In the genomic region with DNA sequence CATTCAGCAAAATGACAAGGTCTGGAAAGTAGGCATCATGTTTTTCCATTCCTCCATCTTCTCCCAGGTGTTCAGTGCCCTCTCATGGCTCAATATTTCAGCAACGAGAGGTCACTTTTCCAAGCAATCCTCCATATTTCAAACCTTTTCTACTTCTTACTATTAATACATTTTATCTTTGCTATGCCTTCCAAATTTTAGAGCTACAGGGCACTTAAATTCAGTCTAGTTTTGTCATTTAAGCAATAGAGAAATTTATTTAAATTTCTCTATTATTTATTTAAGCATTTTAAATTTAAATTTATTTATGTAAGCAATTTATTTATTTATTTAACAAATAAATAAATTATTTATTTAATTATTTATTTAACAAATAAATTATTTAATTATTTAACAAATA, we compare ENCODE assay signal across 24 cellular contexts.
DNase-seq lines count a peak whose midpoint lies in the region; ATAC-seq and TF ChIP-seq lines count a peak whose summit lies in the region.
"Had no signal": no experiment of that assay in that cellular context is flagged by ENCODE, and none has a peak within 500 bp of the region (broad histone marks: within the 10 kb centered on the region; RNA-seq: fewer than 3 reads in every experiment).

No MANE protein-coding gene starts in this region.

- no peak for TF ChIP-seq POLR2A in NB4 (IDR thresholded peaks at IDR 0.05; ENCODE audit: extremely low read depth, insufficient read length)

- H3K36me3 ChIP-seq in psoas muscle (ENCODE audit: insufficient read depth in 1 of 2, low read depth in 1 of 2) = no peaks in the 10 kb centered on the region
- H3K36me3 ChIP-seq: BLaER1 treated with 17β-estradiol and CSF1 and Interleukin-3, amounts not matched to agents 10 nM and 100 nM; SJCRH30 had no signal

- no peak overlapping the region for H3K27ac ChIP-seq in psoas muscle
- H3K27ac ChIP-seq: BLaER1 treated with 17β-estradiol and CSF1 and Interleukin-3, amounts not matched to agents 10 nM and 100 nM; KMS-11; SJCRH30 had no signal

- H3K9me3 ChIP-seq in psoas muscle = no peaks in the 10 kb centered on the region
- H3K9me3 ChIP-seq: BLaER1 treated with 17β-estradiol and CSF1 and Interleukin-3, amounts not matched to agents 10 nM and 100 nM; SJCRH30 had no signal

- no peak for DNase-seq in activated T-cell treated with anti-CD3 and anti-CD28 coated beads, Interleukin-2, amount 50 U/mL, for 72 hours
- DNase-seq in activated T-cell treated with anti-CD3 and anti-CD28 coated beads, Interleukin-2, amount 50 U/mL, for 1 hour = no peak
- DNase-seq in NB4 (ENCODE audit: low read depth) (peak; percentile 2), glutamatergic neuron (no peak), Right ventricle myocardium superior (no peak), psoas muscle (no peak), MV-4-11 (lab: John Stamatoyannopoulos, UW) (no peak)
- DNase-seq: AML-193; CD4-positive, alpha-beta T cell; MM.1S; NCI-H1105 treated with DMSO at 0.1 percent for 48 hours; NCI-H146; NCI-H1930; NCI-H2171; NCI-H345; NCI-H510A treated with DMSO at 0.1 percent for 48 hours; NCI-H748 treated with DMSO at 0.1 percent for 48 hours; NK-92 treated with Interleukin-12 subunit alpha and Interleukin-12 subunit beta, amount 100 ng/mL, for 24 hours; PC-3; T-helper 2 cell had no signal

- H3K4me3 ChIP-seq in NB4 (ENCODE audit: low read depth, low read length) = no peak overlapping the region
- H3K4me3 ChIP-seq in psoas muscle = no peak overlapping the region
- H3K4me3 ChIP-seq: BLaER1 treated with 17β-estradiol and CSF1 and Interleukin-3, amounts not matched to agents 10 nM and 100 nM; SJCRH30 had no signal

- 84 to 94% (median 87%) methylated on average over 1 of the region's 1 CpG for WGBS in psoas muscle, 3 donors

- H3K9me3 Mint-ChIP-seq in activated T-cell treated with anti-CD3 and anti-CD28 coated beads, Interleukin-2, amount 50 U/mL, for 72 hours = peaks cover 1 to 6% of the 10 kb centered on the region in 2 donors
- H3K9me3 Mint-ChIP-seq in glutamatergic neuron (ENCODE audit: unreplicated experiment) = peaks cover 4% of the 10 kb centered on the region

- no peaks in the 10 kb centered on the region for H3K36me3 Mint-ChIP-seq in activated T-cell treated with anti-CD3 and anti-CD28 coated beads, Interleukin-2, amount 50 U/mL, for 72 hours (ENCODE audit: insufficient read depth in 2 of 2)
- no peaks in the 10 kb centered on the region for H3K36me3 Mint-ChIP-seq in glutamatergic neuron (ENCODE audit: unreplicated experiment)

- ATAC-seq in activated T-cell treated with anti-CD3 and anti-CD28 coated beads, Interleukin-2, amount 50 U/mL, for 72 hours (replicated peaks in 1 of 2) = no peak
- ATAC-seq in Right ventricle myocardium superior (ENCODE audit: poor library complexity) (no peak), psoas muscle (no peak), GM18867 (IDR thresholded peaks at IDR 0.05; ENCODE audit: unreplicated experiment) (no peak)
- ATAC-seq: PC-3 had no signal

- peak overlapping the region; percentile 79 for H3K27ac Mint-ChIP-seq in activated T-cell treated with anti-CD3 and anti-CD28 coated beads, Interleukin-2, amount 50 U/mL, for 72 hours
- peak overlapping the region; percentile 52 for H3K27ac Mint-ChIP-seq in glutamatergic neuron (ENCODE audit: unreplicated experiment)
- H3K27ac Mint-ChIP-seq: CD4-positive, alpha-beta T cell had no signal

- peaks cover 8% of the 10 kb centered on the region for H3K4me1 ChIP-seq in psoas muscle
- H3K4me1 ChIP-seq: BLaER1 treated with 17β-estradiol and CSF1 and Interleukin-3, amounts not matched to agents 10 nM and 100 nM had no signal

- H3K4me3 Mint-ChIP-seq in activated T-cell treated with anti-CD3 and anti-CD28 coated beads, Interleukin-2, amount 50 U/mL, for 72 hours = no peak overlapping the region
- H3K4me3 Mint-ChIP-seq in glutamatergic neuron (ENCODE audit: unreplicated experiment) = no peak overlapping the region
- H3K4me3 Mint-ChIP-seq: CD4-positive, alpha-beta T cell had no signal

- H3K27me3 ChIP-seq in psoas muscle (ENCODE audit: insufficient read depth in 3 of 3, low read length in 2 of 3) = no peaks in the 10 kb centered on the region
- H3K27me3 ChIP-seq: BLaER1 treated with 17β-estradiol and CSF1 and Interleukin-3, amounts not matched to agents 10 nM and 100 nM; SJCRH30 had no signal

- TF ChIP-seq CTCF in NB4 (IDR thresholded peaks at IDR 0.05; ENCODE audit: low read depth, low read length) = no peak
- TF ChIP-seq CTCF in glutamatergic neuron (IDR thresholded peaks at IDR 0.05; ENCODE audit: partially characterized antibody, unreplicated experiment) = no peak
- no peak for TF ChIP-seq CTCF in psoas muscle (IDR thresholded peaks at IDR 0.05)

- H3K4me1 Mint-ChIP-seq in activated T-cell treated with anti-CD3 and anti-CD28 coated beads, Interleukin-2, amount 50 U/mL, for 72 hours (ENCODE audit: low read depth) = no peaks in the 10 kb centered on the region
- H3K4me1 Mint-ChIP-seq in glutamatergic neuron (ENCODE audit: low read depth, unreplicated experiment) = peaks cover 22% of the 10 kb centered on the region

- intact Hi-C loops in Right ventricle myocardium superior (cut with DNase I) (no loop called here), psoas muscle (cut with DNase I) (no loop called here)

- no peaks in the 10 kb centered on the region for H3K27me3 Mint-ChIP-seq in activated T-cell treated with anti-CD3 and anti-CD28 coated beads, Interleukin-2, amount 50 U/mL, for 72 hours (ENCODE audit: low read depth)
- peaks cover 3% of the 10 kb centered on the region for H3K27me3 Mint-ChIP-seq in glutamatergic neuron (ENCODE audit: unreplicated experiment)
- H3K27me3 Mint-ChIP-seq: CD4-positive, alpha-beta T cell had no signal
